Comparison of ENCODE assay signal across 21 cellular contexts in genomic region chr18:2448565-2449151, GRCh38.
A peak's percentile ranks its signal among the peaks of the same experiment; 100 is the strongest.
DNase-seq lines count a peak whose midpoint lies in the region; ATAC-seq, FAIRE-seq and TF ChIP-seq lines count a peak whose summit lies in the region.
"Had no signal": no experiment of that assay in that cellular context is flagged by ENCODE, and none has a peak within 500 bp of the region (broad histone marks: within the 10 kb centered on the region; RNA-seq: fewer than 3 reads in every experiment).

No MANE protein-coding gene starts in this region.

- DNase-seq in Kasumi-1 (lab: John Stamatoyannopoulos, UW) (peak; percentile 48 to 62), SIG-M5 treated with dmso at 0.1 percent for 504 hours (lab: John Stamatoyannopoulos, UW; ENCODE audit: unreplicated experiment) (peak; percentile 87), cardiac fibroblast (ENCODE audit: low read depth in 2 of 2) (peak; percentile 70 to 86), HUDEP-2 (lab: John Stamatoyannopoulos, UW; ENCODE audit: unreplicated experiment in 76 of 76) (no peak), frontal cortex (ENCODE audit: low spot score in 2 of 2) (no peak)
- DNase-seq: activated CD8-positive, alpha-beta memory T cell treated with anti-CD3 and anti-CD28 coated beads, Interleukin-2, amount 50 U/mL, for 4 hours; activated naive CD8-positive, alpha-beta T cell treated with anti-CD3 and anti-CD28 coated beads for 36 hours; Caco-2; endodermal cell; GOT3; heart right ventricle; left ventricle myocardium inferior; midbrain; NCI-H146; upper lobe of left lung had no signal

- FAIRE-seq in frontal cortex (lab: Jason Lieb, UNC) = no peak

- no peak overlapping the region for H3K27ac ChIP-seq in ACC112 (ENCODE audit: low read depth, low read length)
- H3K27ac ChIP-seq: 22Rv1, left ventricle myocardium inferior, upper lobe of left lung had no signal

- no peak for ATAC-seq in HG03354 (IDR thresholded peaks at IDR 0.05; ENCODE audit: poor library complexity, severe bottlenecking, unreplicated experiment)
- ATAC-seq in HG03039 (IDR thresholded peaks at IDR 0.05; ENCODE audit: unreplicated experiment) = no peak
- ATAC-seq: heart right ventricle; natural killer cell treated with Interleukin-12 subunit alpha and Interleukin-12 subunit beta and Interleukin-15 and Interleukin-18, amount 100 ng/mL, for 72 hours; Panc1 had no signal

- H3K27me3 ChIP-seq in ACC112 (ENCODE audit: insufficient read depth, low read length) = no peaks in the 10 kb centered on the region
- H3K27me3 ChIP-seq: heart right ventricle, upper lobe of left lung had no signal

- no peaks in the 10 kb centered on the region for H3K4me1 ChIP-seq in ACC112 (ENCODE audit: control insufficient read depth, insufficient read depth, low read length, unreplicated experiment)
- H3K4me1 ChIP-seq: Caco-2, left ventricle myocardium inferior, upper lobe of left lung had no signal

- no peaks in the 10 kb centered on the region for H3K79me2 ChIP-seq in ACC112 (ENCODE audit: control insufficient read depth, insufficient read depth, low read length, unreplicated experiment)

- H3K4me3 ChIP-seq in ACC112 (ENCODE audit: low read depth, low read length) = no peak overlapping the region
- no peak overlapping the region for H3K4me3 ChIP-seq in cardiac fibroblast (replicated peaks in 1 of 2; ENCODE audit: low read depth in 2 of 2, low read length in 2 of 2)
- H3K4me3 ChIP-seq: heart right ventricle, left ventricle myocardium inferior, upper lobe of left lung had no signal

- H2AFZ ChIP-seq in ACC112 (ENCODE audit: low read length, unreplicated experiment) = peak overlapping the region; percentile 86

- no peaks in the 10 kb centered on the region for H3K36me3 ChIP-seq in ACC112 (ENCODE audit: insufficient read depth, low read length)
- H3K36me3 ChIP-seq: heart right ventricle, left ventricle myocardium inferior, upper lobe of left lung had no signal

- TF ChIP-seq CTCF in cardiac fibroblast (IDR thresholded peaks at IDR 0.05; ENCODE audit: low read depth, low read length) = no peak

Comparison
In these comparisons a context has a peak if more than half of its experiments do, and no peak if none do; other contexts are left out.
1. DNase-seq: peak in Kasumi-1 (2 of 2), SIG-M5 treated with dmso at 0.1 percent for 504 hours (single experiment) and cardiac fibroblast (2 of 2); none in HUDEP-2 (0 of 76) and frontal cortex (0 of 2).